ENCODE assay signal across 9 cellular contexts in the genomic region with DNA sequence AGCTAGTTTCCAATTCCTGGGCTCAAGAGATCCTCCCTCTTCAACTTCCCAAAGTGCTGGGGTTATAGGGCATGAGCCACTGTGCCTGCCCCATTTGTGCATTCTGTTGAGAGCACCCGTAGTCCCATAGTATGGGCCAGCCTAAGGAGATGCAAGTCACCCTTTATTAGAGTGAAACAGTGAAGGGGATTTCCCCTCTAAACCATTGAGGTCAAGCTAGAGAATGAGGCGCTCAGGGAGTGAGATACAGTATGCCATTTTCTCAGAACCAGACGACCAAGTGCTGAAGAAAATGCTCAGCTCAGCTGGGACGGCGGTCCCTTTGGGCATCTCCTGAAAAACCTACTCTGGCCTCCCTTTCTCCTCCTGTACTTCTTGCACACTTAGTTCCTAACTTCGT. TPM values are rescaled to one million over a fixed set of nuclear protein-coding genes. Genes with fewer than 3 reads are reported as not detected.
DNase-seq lines count a peak whose midpoint lies in the region; ATAC-seq and TF ChIP-seq lines count a peak whose summit lies in the region.
"Had no signal": no experiment of that assay in that cellular context is flagged by ENCODE, and none has a peak within 500 bp of the region (broad histone marks: within the 10 kb centered on the region; RNA-seq: fewer than 3 reads in every experiment).

No MANE protein-coding gene starts in this region.

- DNase-seq in activated CD4-positive, alpha-beta T cell treated with anti-CD3 and anti-CD28 coated beads, Interleukin-2, amount 10 ng/mL, durations not matched to agents 24 days and 14 days: no peak
- no peak for DNase-seq in activated CD4-positive, alpha-beta T cell treated with anti-CD3 and anti-CD28 coated beads, Interleukin-2, amount 50 U/mL, for 4 hours
- DNase-seq in HFFc6 (no peak), HK-2 (ENCODE audit: unreplicated experiment) (no peak), chondrocyte (ENCODE audit: low spot score) (no peak), right cardiac atrium (no peak)
- DNase-seq: lower lobe of right lung had no signal

- 87% methylated on average over 6 of the region's 6 CpGs for WGBS in right cardiac atrium

- peaks cover 57% of the 10 kb centered on the region for H3K4me1 Mint-ChIP-seq in activated CD4-positive, alpha-beta T cell treated with anti-CD3 and anti-CD28 coated beads, Interleukin-2, amount 10 ng/mL, durations not matched to agents 24 days and 14 days
- peaks cover 54% of the 10 kb centered on the region for H3K4me1 Mint-ChIP-seq in HFFc6 (ENCODE audit: low read depth)
- H3K4me1 Mint-ChIP-seq in stimulated activated memory B cell treated with anti-CD40 and anti-IgM and Interleukin-4, amounts not matched to agents 10 μg/mL and 1 μg/mL and 100 μg/mL, for 72 hours: peaks cover 70% of the 10 kb centered on the region
- H3K4me1 Mint-ChIP-seq in chondrocyte (ENCODE audit: low read depth): peaks cover 32% of the 10 kb centered on the region

- no peaks in the 10 kb centered on the region for H3K27me3 Mint-ChIP-seq in activated CD4-positive, alpha-beta T cell treated with anti-CD3 and anti-CD28 coated beads, Interleukin-2, amount 10 ng/mL, durations not matched to agents 24 days and 14 days
- H3K27me3 Mint-ChIP-seq in HFFc6 (ENCODE audit: insufficient read depth): no peaks in the 10 kb centered on the region; the same call in 1 of the 2 replicates
- no peaks in the 10 kb centered on the region for H3K27me3 Mint-ChIP-seq in stimulated activated memory B cell treated with anti-CD40 and anti-IgM and Interleukin-4, amounts not matched to agents 10 μg/mL and 1 μg/mL and 100 μg/mL, for 72 hours
- no peaks in the 10 kb centered on the region for H3K27me3 Mint-ChIP-seq in chondrocyte (ENCODE audit: low read depth)

- H3K4me1 ChIP-seq in OCI-LY3 (ENCODE audit: low read length): peaks cover 50% of the 10 kb centered on the region
- peaks cover 30% of the 10 kb centered on the region for H3K4me1 ChIP-seq in right cardiac atrium (ENCODE audit: control insufficient read depth, insufficient read depth, low read length)

- H3K9me3 Mint-ChIP-seq in activated CD4-positive, alpha-beta T cell treated with anti-CD3 and anti-CD28 coated beads, Interleukin-2, amount 10 ng/mL, durations not matched to agents 24 days and 14 days: no peaks in the 10 kb centered on the region
- no peaks in the 10 kb centered on the region for H3K9me3 Mint-ChIP-seq in HFFc6
- H3K9me3 Mint-ChIP-seq in stimulated activated memory B cell treated with anti-CD40 and anti-IgM and Interleukin-4, amounts not matched to agents 10 μg/mL and 1 μg/mL and 100 μg/mL, for 72 hours: no peaks in the 10 kb centered on the region
- no peaks in the 10 kb centered on the region for H3K9me3 Mint-ChIP-seq in chondrocyte (ENCODE audit: low read depth)

- no peak overlapping the region for H3K4me3 Mint-ChIP-seq in activated CD4-positive, alpha-beta T cell treated with anti-CD3 and anti-CD28 coated beads, Interleukin-2, amount 10 ng/mL, durations not matched to agents 24 days and 14 days
- no peak overlapping the region for H3K4me3 Mint-ChIP-seq in HFFc6
- H3K4me3 Mint-ChIP-seq in stimulated activated memory B cell treated with anti-CD40 and anti-IgM and Interleukin-4, amounts not matched to agents 10 μg/mL and 1 μg/mL and 100 μg/mL, for 72 hours: peak overlapping the region; percentile 40
- H3K4me3 Mint-ChIP-seq in chondrocyte (ENCODE audit: unreplicated experiment): no peak overlapping the region

- peak; percentile 85 for ATAC-seq in stimulated activated memory B cell treated with anti-CD40 and anti-IgM and Interleukin-4, amounts not matched to agents 10 μg/mL and 1 μg/mL and 100 μg/mL, for 72 hours
- ATAC-seq in right cardiac atrium: no peak
- ATAC-seq: lower lobe of right lung had no signal

- peak overlapping the region; percentile 48 for H3K4me2 ChIP-seq in OCI-LY3 (ENCODE audit: low read length)

- peaks cover 92% of the 10 kb centered on the region for H4K20me1 ChIP-seq in OCI-LY3 (ENCODE audit: insufficient read depth, low read length)

- no peak overlapping the region for H3K9ac ChIP-seq in OCI-LY3 (ENCODE audit: low read length)

- no peak overlapping the region for H2AFZ ChIP-seq in OCI-LY3 (ENCODE audit: low read depth, low read length)

- no peaks in the 10 kb centered on the region for H3K27me3 ChIP-seq in OCI-LY3 (ENCODE audit: low read depth, low read length)
- no peaks in the 10 kb centered on the region for H3K27me3 ChIP-seq in right cardiac atrium (ENCODE audit: control insufficient read depth, insufficient read depth)

- H3K9me3 ChIP-seq in OCI-LY3 (ENCODE audit: insufficient read depth, low read length) (no peaks in the 10 kb centered on the region), right cardiac atrium (ENCODE audit: control insufficient read depth, low read length) (no peaks in the 10 kb centered on the region)
- H3K9me3 ChIP-seq: lower lobe of right lung had no signal

- H3K36me3 ChIP-seq in OCI-LY3 (replicated peaks; ENCODE audit: low read depth, low read length): peaks cover 34% of the 10 kb centered on the region

- H3K79me2 ChIP-seq in OCI-LY3 (ENCODE audit: low read length): peaks cover 99% of the 10 kb centered on the region

- intact Hi-C loops in activated CD4-positive, alpha-beta T cell treated with anti-CD3 and anti-CD28 coated beads, Interleukin-2, amount 10 ng/mL, durations not matched to agents 24 days and 14 days (cut with micrococcal nuclease): no loop called here
- intact Hi-C loops in right cardiac atrium (cut with DNase I): no loop called here

- H3K36me3 Mint-ChIP-seq in activated CD4-positive, alpha-beta T cell treated with anti-CD3 and anti-CD28 coated beads, Interleukin-2, amount 10 ng/mL, durations not matched to agents 24 days and 14 days (ENCODE audit: low read depth): peaks cover 28% of the 10 kb centered on the region
- H3K36me3 Mint-ChIP-seq in HFFc6 (ENCODE audit: low read depth): peaks cover 16% of the 10 kb centered on the region
- peaks cover 19% of the 10 kb centered on the region for H3K36me3 Mint-ChIP-seq in stimulated activated memory B cell treated with anti-CD40 and anti-IgM and Interleukin-4, amounts not matched to agents 10 μg/mL and 1 μg/mL and 100 μg/mL, for 72 hours
- peaks cover 13% of the 10 kb centered on the region for H3K36me3 Mint-ChIP-seq in chondrocyte (ENCODE audit: low read depth)

- H3K27ac Mint-ChIP-seq in activated CD4-positive, alpha-beta T cell treated with anti-CD3 and anti-CD28 coated beads, Interleukin-2, amount 10 ng/mL, durations not matched to agents 24 days and 14 days: peak overlapping the region; percentile 21
- H3K27ac Mint-ChIP-seq in HFFc6: peak overlapping the region; percentile 40; the same call in 1 of the 2 replicates
- H3K27ac Mint-ChIP-seq in stimulated activated memory B cell treated with anti-CD40 and anti-IgM and Interleukin-4, amounts not matched to agents 10 μg/mL and 1 μg/mL and 100 μg/mL, for 72 hours: peak overlapping the region; percentile 70
- no peak overlapping the region for H3K27ac Mint-ChIP-seq in chondrocyte (ENCODE audit: unreplicated experiment)

- H3K27ac ChIP-seq in OCI-LY3 (ENCODE audit: low read length) (peak overlapping the region; percentile 8; the same call in 1 of the 2 replicates), right cardiac atrium (ENCODE audit: low read length) (no peak overlapping the region)
- H3K27ac ChIP-seq: lower lobe of right lung had no signal

- H3K4me3 ChIP-seq in OCI-LY3 (ENCODE audit: low read length) (peak overlapping the region; percentile 17), right cardiac atrium (ENCODE audit: low read length) (no peak overlapping the region)
- H3K4me3 ChIP-seq: lower lobe of right lung had no signal

- TF ChIP-seq CTCF in HFFc6 (IDR thresholded peaks at IDR 0.05) (no peak), OCI-LY3 (IDR thresholded peaks at IDR 0.05; ENCODE audit: low read depth, low read length) (no peak), chondrocyte (IDR thresholded peaks at IDR 0.05) (no peak)

RNA-seq across cellular contexts. Expression of a gene that starts 18.7 kb away (rescaled TPM):
- 94.8 and 95.4 TPM in 2 replicates for total RNA-seq in activated CD4-positive, alpha-beta T cell treated with anti-CD3 and anti-CD28 coated beads, Interleukin-2, amount 10 ng/mL, durations not matched to agents 24 days and 14 days
- total RNA-seq in HFFc6 (2021; fragmentation: NEBNext Ultra II Directional; extraction: Animal tissue kit (Norgen Biotek cat#: 25700)): 10 to 100 TPM; 46.1 to 52.8 (median 49.9) TPM
- total RNA-seq in chondrocyte (53.6 to 56.3 TPM (median 54.0 TPM) in 3 replicates), right cardiac atrium (10 to 100 TPM; 28.2 to 35.7 (median 32.1) TPM)
- 16.3 TPM for polyA plus RNA-seq in right cardiac atrium

RNA-seq across cellular contexts. Expression of a gene that starts 48.8 kb away (rescaled TPM):
- 29.5 and 30.1 TPM in 2 replicates for total RNA-seq in activated CD4-positive, alpha-beta T cell treated with anti-CD3 and anti-CD28 coated beads, Interleukin-2, amount 10 ng/mL, durations not matched to agents 24 days and 14 days
- total RNA-seq in HFFc6 (2021; fragmentation: NEBNext Ultra II Directional; extraction: Animal tissue kit (Norgen Biotek cat#: 25700)): 10 to 100 TPM; 20.4 to 22.3 (median 20.8) TPM
- total RNA-seq in chondrocyte: 24.9 to 28.1 TPM (median 26.7 TPM) in 3 replicates
- total RNA-seq in right cardiac atrium: 10 to 100 TPM; 16.9 to 19.2 (median 17.8) TPM
- 9.7 TPM for polyA plus RNA-seq in right cardiac atrium
